ENCODE assay signal across 17 cellular contexts in genomic region chr14:33065634-33066033, GRCh38.
"Had no signal": no experiment of that assay in that cellular context is flagged by ENCODE, and none has a peak within 500 bp of the region (broad histone marks: within the 10 kb centered on the region; RNA-seq: fewer than 3 reads in every experiment).

No MANE protein-coding gene starts in this region.

- H3K27me3 ChIP-seq: stomach, suprapubic skin, testis, thyroid gland, tibial artery, tibial nerve, transverse colon, upper lobe of left lung, upper lobe of right lung, uterus, vagina had no signal

- ATAC-seq: stimulated activated effector memory CD8-positive, alpha-beta T cell treated with anti-CD3 and anti-CD28 coated beads, Interleukin-12 subunit alpha, Interleukin-12 subunit beta, amount 100 ng/mL, for 72 hours; stimulated activated memory B cell treated with anti-CD40 and anti-IgM and Interleukin-4, amounts not matched to agents 10 μg/mL and 1 μg/mL and 100 μg/mL, for 72 hours; stimulated activated naive B cell treated with anti-CD40 and anti-IgM and Interleukin-4, amounts not matched to agents 10 μg/mL and 1 μg/mL and 100 μg/mL, for 72 hours; stimulated activated naive CD8-positive, alpha-beta T cell treated with anti-CD3 and anti-CD28 coated beads, Interleukin-15, amount 100 ng/mL, for 72 hours; stimulated activated naive CD8-positive, alpha-beta T cell treated with anti-CD3 and anti-CD28 coated beads, Interleukin-15, Interleukin-2, amounts not matched to agents 100 U/mL and 50 U/mL, for 24 hours; upper lobe of right lung had no signal

- H3K27ac ChIP-seq: stomach, suprapubic skin, testis, thoracic aorta, thyroid gland, tibial artery, tibial nerve, transverse colon, upper lobe of left lung, upper lobe of right lung, uterus, vagina had no signal

- H3K36me3 ChIP-seq: stomach, suprapubic skin, thoracic aorta, thyroid gland, tibial artery, tibial nerve, transverse colon, upper lobe of left lung, upper lobe of right lung, uterus, vagina had no signal

- H3K4me3 ChIP-seq: stomach, suprapubic skin, testis, thoracic aorta, thyroid gland, tibial artery, tibial nerve, transverse colon, upper lobe of left lung, upper lobe of right lung, uterus, vagina had no signal

- H3K9me3 ChIP-seq: stomach, suprapubic skin, testis, thoracic aorta, thyroid gland, tibial artery, tibial nerve, transverse colon, upper lobe of left lung, upper lobe of right lung, uterus, vagina had no signal
